ENCODE assay signal across 24 cellular contexts in the genomic region with DNA sequence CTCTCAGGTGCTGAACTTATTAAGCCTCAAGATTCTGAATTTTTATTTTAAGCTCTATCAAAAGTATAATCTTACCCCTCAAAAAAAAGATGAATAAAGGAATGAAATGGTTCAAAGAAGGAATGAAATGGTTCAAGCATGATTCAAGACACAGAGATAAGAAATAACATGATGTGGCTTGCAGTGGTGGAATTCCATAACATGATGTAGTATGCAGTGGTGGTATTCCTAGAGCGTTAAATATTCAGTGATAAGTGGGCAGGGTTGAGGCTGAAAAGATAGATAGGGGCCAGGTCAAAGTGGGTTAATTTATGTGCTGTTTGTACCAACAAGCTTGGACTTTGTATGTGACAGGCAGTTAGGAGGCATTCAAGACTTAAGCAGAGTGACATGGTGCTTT.
"Had no signal": no experiment of that assay in that cellular context is flagged by ENCODE, and none has a peak within 500 bp of the region (broad histone marks: within the 10 kb centered on the region; RNA-seq: fewer than 3 reads in every experiment).

No MANE protein-coding gene starts in this region.

- H3K27ac Mint-ChIP-seq: dendritic cell treated with granulocyte-macrophage colony-stimulating factor and Interleukin-4, amounts not matched to agents 40 ng/mL and 50 ng/mL, for 4 days; endodermal cell; naive thymus-derived CD4-positive, alpha-beta T cell; nephron progenitor cell; stimulated activated naive CD8-positive, alpha-beta T cell treated with anti-CD3 and anti-CD28 coated beads, Interleukin-15, amount 100 ng/mL, for 72 hours had no signal

- ATAC-seq: left lobe of liver; naive thymus-derived CD4-positive, alpha-beta T cell; right lobe of liver; stimulated activated naive CD8-positive, alpha-beta T cell treated with anti-CD3 and anti-CD28 coated beads, Interleukin-15, amount 100 ng/mL, for 72 hours had no signal

- H3K27me3 ChIP-seq: colonic mucosa, esophagus squamous epithelium, right lobe of liver, suprapubic skin, transverse colon had no signal

- H3K36me3 ChIP-seq: colonic mucosa had no signal

- H3K27me3 Mint-ChIP-seq: dendritic cell treated with granulocyte-macrophage colony-stimulating factor and Interleukin-4, amounts not matched to agents 40 ng/mL and 50 ng/mL, for 4 days; naive thymus-derived CD4-positive, alpha-beta T cell; stimulated activated naive CD8-positive, alpha-beta T cell treated with anti-CD3 and anti-CD28 coated beads, Interleukin-15, amount 100 ng/mL, for 72 hours had no signal

- H3K4me1 ChIP-seq: colonic mucosa, right lobe of liver had no signal

- H3K9me3 Mint-ChIP-seq: dendritic cell treated with granulocyte-macrophage colony-stimulating factor and Interleukin-4, amounts not matched to agents 40 ng/mL and 50 ng/mL, for 4 days; endodermal cell; naive thymus-derived CD4-positive, alpha-beta T cell; nephron progenitor cell; stimulated activated naive CD8-positive, alpha-beta T cell treated with anti-CD3 and anti-CD28 coated beads, Interleukin-15, amount 100 ng/mL, for 72 hours had no signal

- H3K4me3 Mint-ChIP-seq: dendritic cell treated with granulocyte-macrophage colony-stimulating factor and Interleukin-4, amounts not matched to agents 40 ng/mL and 50 ng/mL, for 4 days; endodermal cell; naive thymus-derived CD4-positive, alpha-beta T cell; nephron progenitor cell; stimulated activated naive CD8-positive, alpha-beta T cell treated with anti-CD3 and anti-CD28 coated beads, Interleukin-15, amount 100 ng/mL, for 72 hours had no signal

- H3K4me3 ChIP-seq: colonic mucosa, esophagus squamous epithelium, right lobe of liver, smooth muscle cell, suprapubic skin, transverse colon had no signal

- H3K9me3 ChIP-seq: colonic mucosa, esophagus squamous epithelium, right lobe of liver, suprapubic skin, transverse colon had no signal

- DNase-seq: colonic mucosa; effector CD8-positive, alpha-beta T cell; endodermal cell; esophagus squamous epithelium; head of caudate nucleus; kidney; mesenchymal stem cell; midbrain; naive thymus-derived CD4-positive, alpha-beta T cell; nephron progenitor cell; nucleus accumbens; retina; right lobe of liver; stimulated activated CD4-positive, alpha-beta T cell treated with anti-CD3 and anti-CD28 coated beads, Interleukin-12 subunit alpha, Interleukin-12 subunit beta, amount 100 ng/mL, for 4 hours; stimulated activated CD4-positive, alpha-beta T cell treated with anti-CD3 and anti-CD28 coated beads, Interleukin-1b, Interleukin-23, amount 100 ng/mL, for 48 hours; stimulated activated CD4-positive, alpha-beta T cell treated with anti-CD3 and anti-CD28 coated beads, Interleukin-4, amount 100 ng/mL, for 1 hour; stimulated activated CD8-positive, alpha-beta memory T cell treated with anti-CD3 and anti-CD28 coated beads, Interleukin-4, amount 100 ng/mL, for 48 hours; stimulated activated naive CD4-positive, alpha-beta T cell; stimulated activated naive CD8-positive, alpha-beta T cell treated with anti-CD3 and anti-CD28 coated beads, Interleukin-15, amount 100 ng/mL, for 72 hours; transverse colon had no signal

- H3K27ac ChIP-seq: colonic mucosa, esophagus squamous epithelium, right lobe of liver, suprapubic skin, transverse colon had no signal
